Comparison of ENCODE assay signal across 1 cellular context in the genomic region with DNA sequence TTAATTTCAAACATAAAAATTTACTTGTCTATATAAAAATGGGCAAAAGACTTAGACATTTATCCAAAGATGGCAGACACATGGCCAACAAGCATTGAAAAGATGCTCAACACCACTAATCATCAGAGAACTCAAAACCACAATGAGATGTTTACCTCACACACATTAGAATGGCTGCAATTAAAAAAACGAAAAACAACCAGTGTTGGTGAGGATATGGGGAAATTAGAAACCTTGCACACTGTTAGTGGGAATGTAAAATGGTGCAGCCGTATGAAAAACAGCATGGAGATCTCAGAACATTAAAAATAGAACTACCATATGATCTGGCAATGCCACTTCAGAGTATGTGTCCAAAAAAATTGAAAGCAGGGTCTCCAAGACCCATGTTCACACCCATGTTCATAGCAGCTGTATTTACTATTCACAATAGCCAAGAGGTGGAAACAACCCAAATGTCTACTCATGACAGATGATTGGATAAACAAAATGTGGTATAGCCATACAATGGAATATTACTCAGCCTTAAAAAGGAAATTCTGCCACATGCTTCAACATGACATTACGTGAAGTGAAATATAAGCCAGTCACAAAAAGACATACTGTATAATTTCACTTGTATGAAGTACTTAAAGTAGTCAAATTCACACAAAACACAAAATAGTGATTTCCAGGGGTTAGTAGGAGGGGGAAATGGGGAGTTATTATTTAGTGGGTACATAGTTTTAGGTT.
TF ChIP-seq lines count a peak whose summit lies in the region.

No MANE protein-coding gene starts in this region.

TF ChIP-seq in SK-N-SH, 30 proteins besides CTCF, POLR2A, EP300 and RAD21 (continued from another document):
- TF ChIP-seq, protein P1, sequence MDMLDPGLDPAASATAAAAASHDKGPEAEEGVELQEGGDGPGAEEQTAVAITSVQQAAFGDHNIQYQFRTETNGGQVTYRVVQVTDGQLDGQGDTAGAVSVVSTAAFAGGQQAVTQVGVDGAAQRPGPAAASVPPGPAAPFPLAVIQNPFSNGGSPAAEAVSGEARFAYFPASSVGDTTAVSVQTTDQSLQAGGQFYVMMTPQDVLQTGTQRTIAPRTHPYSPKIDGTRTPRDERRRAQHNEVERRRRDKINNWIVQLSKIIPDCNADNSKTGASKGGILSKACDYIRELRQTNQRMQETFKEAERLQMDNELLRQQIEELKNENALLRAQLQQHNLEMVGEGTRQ (IDR thresholded peaks at IDR 0.05; ENCODE audit: borderline replicate concordance, low read depth, low read length) = no peak
TF ChIP-seq in SK-N-SH: peak in this region for 0.
